20 cellular contexts compared by ENCODE assay signal in the genomic region with DNA sequence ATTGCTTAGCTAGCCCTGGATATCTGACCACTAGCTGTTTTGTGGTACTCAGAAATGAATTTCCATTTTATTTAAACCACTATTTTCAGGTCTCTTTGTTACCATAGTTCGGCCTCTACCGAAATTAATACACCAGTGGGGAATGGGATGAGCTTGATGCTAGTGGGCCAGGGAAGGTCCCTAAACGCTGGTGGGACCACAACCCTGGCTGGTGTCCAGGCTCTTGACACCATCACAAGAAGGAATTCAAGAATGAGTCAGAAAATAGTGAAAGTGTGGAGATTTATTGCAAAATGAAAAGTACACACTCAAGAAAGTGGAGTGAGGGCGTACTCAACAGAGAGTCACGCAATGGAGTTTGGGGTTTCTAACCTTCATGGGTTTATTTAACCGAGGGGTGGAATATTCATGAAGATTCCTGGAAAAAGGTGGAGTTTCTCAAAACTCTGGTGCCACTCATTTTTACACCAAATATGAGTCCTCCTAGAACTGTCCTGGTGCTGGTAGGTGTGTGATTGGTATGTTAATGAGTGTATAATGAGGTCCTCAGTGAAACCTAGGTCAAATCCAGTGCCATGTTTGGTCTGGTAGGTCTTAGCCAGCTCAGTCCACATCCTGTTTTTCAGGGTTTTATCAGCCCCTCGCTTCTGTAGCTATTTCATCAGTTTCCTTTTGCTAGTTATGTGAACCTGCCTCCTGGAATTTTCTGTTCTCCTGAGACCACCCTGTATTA.
"Had no signal": no experiment of that assay in that cellular context is flagged by ENCODE, and none has a peak within 500 bp of the region (broad histone marks: within the 10 kb centered on the region; RNA-seq: fewer than 3 reads in every experiment).

No MANE protein-coding gene starts in this region.

- H3K27me3 ChIP-seq: brain microvascular endothelial cell, colonic mucosa, tibial artery, uterus had no signal

- H3K9me3 ChIP-seq: colonic mucosa, tibial artery, uterus had no signal

- H3K4me1 Mint-ChIP-seq: endodermal cell; neural crest cell; stimulated activated naive B cell treated with anti-CD40 and anti-IgM and Interleukin-4, amounts not matched to agents 10 μg/mL and 1 μg/mL and 100 μg/mL, for 72 hours had no signal

- H3K4me1 ChIP-seq: colonic mucosa, spleen, tibial artery, uterus had no signal

- H3K27ac Mint-ChIP-seq: activated naive CD8-positive, alpha-beta T cell treated with anti-CD3 and anti-CD28 coated beads, Interleukin-2, amount 10 ng/mL, durations not matched to agents 7 days and 5 days; endodermal cell; stimulated activated naive B cell treated with anti-CD40 and anti-IgM and Interleukin-4, amounts not matched to agents 10 μg/mL and 1 μg/mL and 100 μg/mL, for 72 hours had no signal

- H3K4me3 ChIP-seq: colonic mucosa, spleen, tibial artery, uterus had no signal

- H3K36me3 Mint-ChIP-seq: activated naive CD8-positive, alpha-beta T cell treated with anti-CD3 and anti-CD28 coated beads, Interleukin-2, amount 10 ng/mL, durations not matched to agents 7 days and 5 days; stimulated activated naive B cell treated with anti-CD40 and anti-IgM and Interleukin-4, amounts not matched to agents 10 μg/mL and 1 μg/mL and 100 μg/mL, for 72 hours had no signal

- H3K4me3 Mint-ChIP-seq: activated naive CD8-positive, alpha-beta T cell treated with anti-CD3 and anti-CD28 coated beads, Interleukin-2, amount 10 ng/mL, durations not matched to agents 7 days and 5 days; endodermal cell; neural crest cell; stimulated activated naive B cell treated with anti-CD40 and anti-IgM and Interleukin-4, amounts not matched to agents 10 μg/mL and 1 μg/mL and 100 μg/mL, for 72 hours had no signal

- DNase-seq: activated CD8-positive, alpha-beta memory T cell treated with anti-CD3 and anti-CD28 coated beads for 24 hours; activated CD8-positive, alpha-beta memory T cell treated with anti-CD3 and anti-CD28 coated beads, Interleukin-2, amount 50 U/mL, for 48 hours; activated gamma-delta T cell treated with Interleukin-2 at 50 U/mL for 16 hours; activated naive CD8-positive, alpha-beta T cell treated with anti-CD3 and anti-CD28 coated beads, Interleukin-2, amount 10 ng/mL, durations not matched to agents 7 days and 5 days; brain microvascular endothelial cell; central memory CD4-positive, alpha-beta T cell; colonic mucosa; endodermal cell; foreskin melanocyte; hypothalamus; retina; spleen; stimulated activated CD4-positive, alpha-beta T cell treated with anti-CD3 and anti-CD28 coated beads, Interleukin-4, amount 100 ng/mL, for 4 hours; stimulated activated naive B cell treated with anti-CD40 and anti-IgM and Interleukin-4, amounts not matched to agents 10 μg/mL and 1 μg/mL and 100 μg/mL, for 72 hours; substantia nigra; T-helper 9 cell; tibial artery; uterus had no signal

- H3K27ac ChIP-seq: brain microvascular endothelial cell, colonic mucosa, spleen, tibial artery, uterus, VCaP had no signal

- H3K36me3 ChIP-seq: brain microvascular endothelial cell, colonic mucosa, spleen, tibial artery, uterus had no signal

- H3K9me3 Mint-ChIP-seq: stimulated activated naive B cell treated with anti-CD40 and anti-IgM and Interleukin-4, amounts not matched to agents 10 μg/mL and 1 μg/mL and 100 μg/mL, for 72 hours had no signal

- ATAC-seq: stimulated activated naive B cell treated with anti-CD40 and anti-IgM and Interleukin-4, amounts not matched to agents 10 μg/mL and 1 μg/mL and 100 μg/mL, for 72 hours had no signal
